2 cellular contexts compared by ENCODE assay signal in the genomic region with DNA sequence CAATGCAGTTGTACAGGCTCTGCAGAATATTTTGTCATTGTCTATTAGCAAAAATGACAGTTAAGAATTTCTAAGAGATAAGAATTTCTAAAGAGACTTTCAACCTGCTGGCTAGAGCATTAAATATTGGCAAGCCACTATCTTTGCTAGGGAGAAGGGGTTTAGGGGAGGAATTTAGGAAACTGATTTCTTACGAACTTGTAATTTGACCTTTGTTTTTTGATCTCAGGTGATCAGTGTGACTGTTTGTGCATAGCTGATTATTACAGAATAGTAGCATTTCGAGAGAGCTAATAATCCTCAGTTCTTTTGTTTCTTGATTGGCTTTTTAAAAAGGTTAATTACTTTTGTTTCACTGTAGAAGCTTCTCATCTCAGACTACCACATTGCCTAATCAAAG.
A peak's percentile ranks its signal among the peaks of the same experiment; 100 is the strongest.
TF ChIP-seq lines count a peak whose summit lies in the region.

No MANE protein-coding gene starts in this region.

TF ChIP-seq in liver, 16 proteins besides CTCF, POLR2A, EP300 and RAD21:
- peak; percentile 32 to 34 for TF ChIP-seq HNF4A (conservative IDR thresholded peaks at IDR 0.05)
- TF ChIP-seq NR2F2 (IDR thresholded peaks at IDR 0.05): no peak

TF ChIP-seq in HepG2, 621 proteins besides CTCF, POLR2A, EP300 and RAD21:
- TF ChIP-seq THRA (CRISPR knock-in tag; IDR thresholded peaks at IDR 0.05; ENCODE audit: borderline replicate concordance): no peak
- TF ChIP-seq, protein P1, sequence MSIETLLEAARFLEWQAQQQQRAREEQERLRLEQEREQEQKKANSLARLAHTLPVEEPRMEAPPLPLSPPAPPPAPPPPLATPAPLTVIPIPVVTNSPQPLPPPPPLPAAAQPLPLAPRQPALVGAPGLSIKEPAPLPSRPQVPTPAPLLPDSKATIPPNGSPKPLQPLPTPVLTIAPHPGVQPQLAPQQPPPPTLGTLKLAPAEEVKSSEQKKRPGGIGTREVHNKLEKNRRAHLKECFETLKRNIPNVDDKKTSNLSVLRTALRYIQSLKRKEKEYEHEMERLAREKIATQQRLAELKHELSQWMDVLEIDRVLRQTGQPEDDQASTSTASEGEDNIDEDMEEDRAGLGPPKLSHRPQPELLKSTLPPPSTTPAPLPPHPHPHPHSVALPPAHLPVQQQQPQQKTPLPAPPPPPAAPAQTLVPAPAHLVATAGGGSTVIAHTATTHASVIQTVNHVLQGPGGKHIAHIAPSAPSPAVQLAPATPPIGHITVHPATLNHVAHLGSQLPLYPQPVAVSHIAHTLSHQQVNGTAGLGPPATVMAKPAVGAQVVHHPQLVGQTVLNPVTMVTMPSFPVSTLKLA (IDR thresholded peaks at IDR 0.05): no peak
- TF ChIP-seq NFE2L1 (CRISPR knock-in tag; IDR thresholded peaks at IDR 0.05; ENCODE audit: borderline replicate concordance): no peak
- no peak for TF ChIP-seq ZNF253 (CRISPR knock-in tag; IDR thresholded peaks at IDR 0.05; ENCODE audit: borderline replicate concordance)
- no peak for TF ChIP-seq PHF21A (CRISPR knock-in tag; IDR thresholded peaks at IDR 0.05)
- TF ChIP-seq MTF2 (CRISPR knock-in tag; IDR thresholded peaks at IDR 0.05; ENCODE audit: borderline replicate concordance): no peak
- no peak for TF ChIP-seq ZBTB20 (CRISPR knock-in tag; IDR thresholded peaks at IDR 0.05; ENCODE audit: borderline replicate concordance, low read depth)
- TF ChIP-seq POGZ (CRISPR knock-in tag; IDR thresholded peaks at IDR 0.05): no peak
- TF ChIP-seq, protein P2, sequence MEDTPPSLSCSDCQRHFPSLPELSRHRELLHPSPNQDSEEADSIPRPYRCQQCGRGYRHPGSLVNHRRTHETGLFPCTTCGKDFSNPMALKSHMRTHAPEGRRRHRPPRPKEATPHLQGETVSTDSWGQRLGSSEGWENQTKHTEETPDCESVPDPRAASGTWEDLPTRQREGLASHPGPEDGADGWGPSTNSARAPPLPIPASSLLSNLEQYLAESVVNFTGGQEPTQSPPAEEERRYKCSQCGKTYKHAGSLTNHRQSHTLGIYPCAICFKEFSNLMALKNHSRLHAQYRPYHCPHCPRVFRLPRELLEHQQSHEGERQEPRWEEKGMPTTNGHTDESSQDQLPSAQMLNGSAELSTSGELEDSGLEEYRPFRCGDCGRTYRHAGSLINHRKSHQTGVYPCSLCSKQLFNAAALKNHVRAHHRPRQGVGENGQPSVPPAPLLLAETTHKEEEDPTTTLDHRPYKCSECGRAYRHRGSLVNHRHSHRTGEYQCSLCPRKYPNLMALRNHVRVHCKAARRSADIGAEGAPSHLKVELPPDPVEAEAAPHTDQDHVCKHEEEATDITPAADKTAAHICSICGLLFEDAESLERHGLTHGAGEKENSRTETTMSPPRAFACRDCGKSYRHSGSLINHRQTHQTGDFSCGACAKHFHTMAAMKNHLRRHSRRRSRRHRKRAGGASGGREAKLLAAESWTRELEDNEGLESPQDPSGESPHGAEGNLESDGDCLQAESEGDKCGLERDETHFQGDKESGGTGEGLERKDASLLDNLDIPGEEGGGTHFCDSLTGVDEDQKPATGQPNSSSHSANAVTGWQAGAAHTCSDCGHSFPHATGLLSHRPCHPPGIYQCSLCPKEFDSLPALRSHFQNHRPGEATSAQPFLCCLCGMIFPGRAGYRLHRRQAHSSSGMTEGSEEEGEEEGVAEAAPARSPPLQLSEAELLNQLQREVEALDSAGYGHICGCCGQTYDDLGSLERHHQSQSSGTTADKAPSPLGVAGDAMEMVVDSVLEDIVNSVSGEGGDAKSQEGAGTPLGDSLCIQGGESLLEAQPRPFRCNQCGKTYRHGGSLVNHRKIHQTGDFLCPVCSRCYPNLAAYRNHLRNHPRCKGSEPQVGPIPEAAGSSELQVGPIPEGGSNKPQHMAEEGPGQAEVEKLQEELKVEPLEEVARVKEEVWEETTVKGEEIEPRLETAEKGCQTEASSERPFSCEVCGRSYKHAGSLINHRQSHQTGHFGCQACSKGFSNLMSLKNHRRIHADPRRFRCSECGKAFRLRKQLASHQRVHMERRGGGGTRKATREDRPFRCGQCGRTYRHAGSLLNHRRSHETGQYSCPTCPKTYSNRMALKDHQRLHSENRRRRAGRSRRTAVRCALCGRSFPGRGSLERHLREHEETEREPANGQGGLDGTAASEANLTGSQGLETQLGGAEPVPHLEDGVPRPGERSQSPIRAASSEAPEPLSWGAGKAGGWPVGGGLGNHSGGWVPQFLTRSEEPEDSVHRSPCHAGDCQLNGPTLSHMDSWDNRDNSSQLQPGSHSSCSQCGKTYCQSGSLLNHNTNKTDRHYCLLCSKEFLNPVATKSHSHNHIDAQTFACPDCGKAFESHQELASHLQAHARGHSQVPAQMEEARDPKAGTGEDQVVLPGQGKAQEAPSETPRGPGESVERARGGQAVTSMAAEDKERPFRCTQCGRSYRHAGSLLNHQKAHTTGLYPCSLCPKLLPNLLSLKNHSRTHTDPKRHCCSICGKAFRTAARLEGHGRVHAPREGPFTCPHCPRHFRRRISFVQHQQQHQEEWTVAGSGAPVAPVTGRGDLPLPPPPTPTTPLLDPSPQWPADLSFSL (CRISPR knock-in tag; IDR thresholded peaks at IDR 0.05): no peak
- TF ChIP-seq ZNF614 (CRISPR knock-in tag; IDR thresholded peaks at IDR 0.05; ENCODE audit: borderline replicate concordance): no peak
- TF ChIP-seq NFATC3 (CRISPR knock-in tag; IDR thresholded peaks at IDR 0.05): no peak
- no peak for TF ChIP-seq ONECUT2 (CRISPR knock-in tag; IDR thresholded peaks at IDR 0.05)
- TF ChIP-seq ZNF552 (CRISPR knock-in tag; IDR thresholded peaks at IDR 0.05; ENCODE audit: borderline replicate concordance): no peak
- no peak for TF ChIP-seq DNMT1 (CRISPR knock-in tag; IDR thresholded peaks at IDR 0.05)
- no peak for TF ChIP-seq ZNF225 (CRISPR knock-in tag; IDR thresholded peaks at IDR 0.05)
- no peak for TF ChIP-seq ZNF101 (CRISPR knock-in tag; IDR thresholded peaks at IDR 0.05; ENCODE audit: borderline replicate concordance, low read depth)
- TF ChIP-seq GABPB1 (CRISPR knock-in tag; IDR thresholded peaks at IDR 0.05): no peak
TF ChIP-seq in HepG2: peak in this region for 0.
